11 cellular contexts compared by ENCODE assay signal in the genomic region with DNA sequence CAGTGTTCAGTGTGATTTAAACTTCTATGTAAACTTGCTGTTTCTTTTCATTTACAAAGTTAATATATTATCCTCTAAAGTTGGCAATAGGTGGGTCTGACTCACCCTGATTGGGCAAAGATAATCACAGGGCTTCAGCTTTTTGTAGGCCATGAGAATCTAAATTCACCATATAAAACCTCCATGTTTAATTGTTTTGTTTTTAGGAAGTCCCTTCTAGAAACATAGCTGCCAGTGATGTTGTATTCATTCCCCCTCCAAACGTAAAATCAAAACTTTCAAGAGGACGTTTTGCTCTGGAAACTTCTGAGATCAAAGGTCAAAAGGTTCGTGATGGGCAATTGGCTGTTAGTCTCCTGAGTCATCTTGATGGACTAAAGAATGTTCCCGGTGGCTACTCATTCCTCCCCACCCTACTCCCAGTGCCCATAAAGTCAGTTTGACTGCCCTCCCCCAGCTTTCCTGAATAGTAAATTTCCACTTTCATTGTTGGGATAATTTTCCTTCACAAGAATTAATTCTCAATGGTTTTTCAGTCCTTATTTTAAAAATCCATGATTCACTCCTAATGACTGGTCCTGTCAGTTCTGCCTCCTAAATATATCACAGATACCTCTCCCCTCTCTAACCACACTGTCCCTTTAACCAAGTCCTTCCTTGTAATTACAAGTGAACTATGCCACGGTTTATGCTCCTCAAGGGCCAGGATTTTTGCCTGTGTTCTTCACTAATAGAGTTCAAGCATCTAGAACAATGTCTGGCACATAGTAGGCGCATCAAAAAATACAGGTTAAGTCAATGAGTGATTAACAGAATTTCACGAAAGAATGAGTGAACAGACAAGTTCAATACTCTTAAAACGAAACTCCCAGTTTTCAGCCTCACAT.
DNase-seq lines count a peak whose midpoint lies in the region; TF ChIP-seq lines count a peak whose summit lies in the region.
"Had no signal": no experiment of that assay in that cellular context is flagged by ENCODE, and none has a peak within 500 bp of the region (broad histone marks: within the 10 kb centered on the region; RNA-seq: fewer than 3 reads in every experiment).

No MANE protein-coding gene starts in this region.

- TF ChIP-seq CTCF in fibroblast of the aortic adventitia (IDR thresholded peaks at IDR 0.05; ENCODE audit: insufficient read depth, low read length): no peak

- H3K27ac ChIP-seq in substantia nigra (ENCODE audit: low read depth, low read length, poor library complexity, severe bottlenecking): peak overlapping the region; percentile 66

- DNase-seq in NCI-H1694 treated with DMSO at 0.1 percent for 48 hours (lab: John Stamatoyannopoulos, UW): peak; percentile 67
- no peak for DNase-seq in NCI-H1694 (lab: John Stamatoyannopoulos, UW)
- peak; percentile 15 for DNase-seq in RKO (ENCODE audit: low spot score)
- DNase-seq in fibroblast of the aortic adventitia (ENCODE audit: low read depth): peak; percentile 62
- peak in 1 of 49 donors; percentile 21 for DNase-seq in substantia nigra (lab: John Stamatoyannopoulos, UW)
- DNase-seq in hippocampal formation (lab: John Stamatoyannopoulos, UW): no peak
- no peak for DNase-seq in COLO829 (ENCODE audit: low spot score)
- no peak for DNase-seq in effector CD8-positive, alpha-beta T cell (lab: John Stamatoyannopoulos, UW)
- DNase-seq: activated T-cell treated with anti-CD3 and anti-CD28 coated beads, Interleukin-2, amount 50 U/mL, for 4 hours; effector memory CD8-positive, alpha-beta T cell; T-helper 9 cell had no signal

- H3K4me3 ChIP-seq in fibroblast of the aortic adventitia (ENCODE audit: low read depth, low read length): no peak overlapping the region

Comparison
In these comparisons a context has a peak if more than half of its experiments do, and no peak if none do; other contexts are left out.
1. DNase-seq: peak in NCI-H1694 treated with DMSO at 0.1 percent for 48 hours (single experiment), RKO (single experiment) and fibroblast of the aortic adventitia (single experiment); none in NCI-H1694 (single experiment), hippocampal formation (0 of 2), COLO829 (single experiment) and effector CD8-positive, alpha-beta T cell (single experiment).